11 cellular contexts compared by ENCODE assay signal in the genomic region with DNA sequence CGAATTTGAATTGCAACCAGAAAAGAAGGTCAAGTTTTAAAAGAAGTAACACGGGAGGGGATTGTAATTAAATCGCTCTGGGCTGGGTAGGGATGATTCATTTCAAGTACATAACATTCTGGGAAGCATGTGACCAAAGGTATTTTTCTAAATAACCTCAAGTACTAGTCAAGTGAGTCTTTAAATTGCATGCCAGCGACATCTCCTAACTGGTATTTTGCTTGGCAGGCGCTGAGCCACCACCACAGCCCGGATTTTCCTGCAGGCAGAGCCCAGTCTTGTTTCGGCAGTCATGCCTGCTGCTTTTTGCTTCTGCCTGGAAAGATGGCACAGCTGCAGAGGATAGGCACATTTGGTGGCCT. TPM values are rescaled to one million over a fixed set of nuclear protein-coding genes. Genes with fewer than 3 reads are reported as not detected.
DNase-seq lines count a peak whose midpoint lies in the region; ATAC-seq, FAIRE-seq and TF ChIP-seq lines count a peak whose summit lies in the region.
"Had no signal": no experiment of that assay in that cellular context is flagged by ENCODE, and none has a peak within 500 bp of the region (broad histone marks: within the 10 kb centered on the region; RNA-seq: fewer than 3 reads in every experiment).

No MANE protein-coding gene starts in this region.

- intact Hi-C loops in Calu3 (cut with micrococcal nuclease; ENCODE audit: unreplicated experiment): no loop called here
- intact Hi-C loops in Panc1 (cut with micrococcal nuclease; ENCODE audit: unreplicated experiment): no loop called here
- intact Hi-C loops in esophagus squamous epithelium (cut with DNase I): no loop called here
- intact Hi-C loops in pancreas (cut with DNase I): no loop called here

- H3K4me3 ChIP-seq in Panc1 (ENCODE audit: low read depth in 2 of 2, low read length in 2 of 2): peak overlapping the region; percentile 4 to 52
- H3K4me3 ChIP-seq in esophagus squamous epithelium: no peak overlapping the region
- no peak overlapping the region for H3K4me3 ChIP-seq in pancreas

- no peaks in the 10 kb centered on the region for H3K9me3 Mint-ChIP-seq in Calu3 (ENCODE audit: low read depth, unreplicated experiment)
- H3K9me3 Mint-ChIP-seq in mesothelial cell of epicardium: peaks cover 8% of the 10 kb centered on the region

- TF ChIP-seq CTCF in Calu3 (IDR thresholded peaks at IDR 0.05; ENCODE audit: unreplicated experiment) (no peak), Panc1 (IDR thresholded peaks at IDR 0.05) (no peak), esophagus squamous epithelium (IDR thresholded peaks at IDR 0.05) (no peak), pancreas (IDR thresholded peaks at IDR 0.05) (no peak), mesothelial cell of epicardium (IDR thresholded peaks at IDR 0.05; ENCODE audit: unreplicated experiment) (no peak)

- H3K9me3 ChIP-seq in Panc1 (ENCODE audit: control insufficient read depth, insufficient read depth, low read depth, low read length) (no peaks in the 10 kb centered on the region; the same call in 1 of the 2 replicates), esophagus squamous epithelium (no peaks in the 10 kb centered on the region), pancreas (no peaks in the 10 kb centered on the region)

- H3K27ac ChIP-seq in Panc1 (ENCODE audit: low read length) (peak overlapping the region; percentile 87), esophagus squamous epithelium (peak overlapping the region in 3 of 4 donors; percentile 17 to 45 (median 41)), pancreas (peak overlapping the region in 2 of 4 donors; percentile 9 to 46)

- FAIRE-seq in pancreas (lab: Jason Lieb, UNC): no peak
- FAIRE-seq: H1 had no signal

- H3K36me3 Mint-ChIP-seq in Calu3 (ENCODE audit: insufficient read depth, unreplicated experiment) (peaks cover 41% of the 10 kb centered on the region), mesothelial cell of epicardium (no peaks in the 10 kb centered on the region)

- H3K4me1 Mint-ChIP-seq in Calu3 (ENCODE audit: low read depth, unreplicated experiment): peaks cover 59% of the 10 kb centered on the region
- H3K4me1 Mint-ChIP-seq in mesothelial cell of epicardium: peaks cover 2% of the 10 kb centered on the region
- H3K4me1 Mint-ChIP-seq: activated B cell treated with CpG ODN at 0.5 μM for 24 hours had no signal

- no peaks in the 10 kb centered on the region for H3K27me3 ChIP-seq in Panc1 (ENCODE audit: control insufficient read depth, insufficient read depth, low read length)
- H3K27me3 ChIP-seq in esophagus squamous epithelium: no peaks in the 10 kb centered on the region
- no peaks in the 10 kb centered on the region for H3K27me3 ChIP-seq in pancreas

- H3K4me1 ChIP-seq in Panc1 (ENCODE audit: control insufficient read depth, insufficient read depth, low read length) (peaks cover 28% of the 10 kb centered on the region), esophagus squamous epithelium (peaks cover 0 to 19% (median 8%) of the 10 kb centered on the region in 3 donors), pancreas (peaks cover 0 to 2% (median 0%) of the 10 kb centered on the region in 3 donors)

- H3K4me3 Mint-ChIP-seq in Calu3 (ENCODE audit: low read depth, unreplicated experiment): peak overlapping the region; percentile 50
- no peak overlapping the region for H3K4me3 Mint-ChIP-seq in mesothelial cell of epicardium
- H3K4me3 Mint-ChIP-seq: activated B cell treated with CpG ODN at 0.5 μM for 24 hours had no signal

- DNase-seq in Calu3 (peak; percentile 75), Panc1 (ENCODE audit: low read depth, low spot score) (no peak), esophagus squamous epithelium (lab: John Stamatoyannopoulos, UW) (no peak), pancreas (no peak), mesothelial cell of epicardium (ENCODE audit: low spot score in 2 of 2, unreplicated experiment in 2 of 2) (no peak), NOMO-1 treated with DMSO at 0.1 percent for 48 hours (lab: John Stamatoyannopoulos, UW; ENCODE audit: unreplicated experiment) (no peak)
- DNase-seq in stimulated activated CD4-positive, alpha-beta T cell treated with anti-CD3 and anti-CD28 coated beads, Interleukin-2, amount 100 ng/mL, for 24 hours: no peak
- DNase-seq in stimulated activated naive CD4-positive, alpha-beta T cell treated with Interleukin-2 at 50 U/mL for 16 hours (lab: John Stamatoyannopoulos, UW): no peak
- DNase-seq: activated B cell treated with CpG ODN at 0.5 μM for 24 hours, cerebellar nuclear complex had no signal

- TF ChIP-seq POLR2A in esophagus squamous epithelium (IDR thresholded peaks at IDR 0.05): no peak

- H3K27me3 Mint-ChIP-seq in Calu3 (ENCODE audit: unreplicated experiment): no peaks in the 10 kb centered on the region
- H3K27me3 Mint-ChIP-seq in mesothelial cell of epicardium (ENCODE audit: low read depth): peaks cover 7% of the 10 kb centered on the region

- CTCF ChIA-PET in Calu3 (lab: Charles Lee) (no interaction called here), Panc1 (lab: Charles Lee) (no interaction called here)

- H3K27ac Mint-ChIP-seq in Calu3 (ENCODE audit: unreplicated experiment) (peak overlapping the region; percentile 95), mesothelial cell of epicardium (no peak overlapping the region)
- H3K27ac Mint-ChIP-seq: activated B cell treated with CpG ODN at 0.5 μM for 24 hours had no signal

- no peaks in the 10 kb centered on the region for H3K36me3 ChIP-seq in Panc1 (ENCODE audit: control insufficient read depth, insufficient read depth, low read length)
- H3K36me3 ChIP-seq in esophagus squamous epithelium: no peaks in the 10 kb centered on the region
- H3K36me3 ChIP-seq in pancreas: no peaks in the 10 kb centered on the region

- in situ Hi-C loops in Panc1 (cut with HindIII; ENCODE audit: low pct_unique_long_range_greater_than_20kb, low sequenced_read_pairs): no loop called here

- POLR2A ChIA-PET in Panc1 (lab: Charles Lee): no interaction called here

- ATAC-seq in Panc1 (peak; percentile 86), pancreas (peak in 3 of 4 donors; percentile 55 to 71 (median 63))

- WGBS in esophagus squamous epithelium, 2 donors: 30 to 34% methylated on average over 5 to 7 of the region's 7 CpGs
- 61 to 70% methylated on average over 7 of the region's 7 CpGs for WGBS in pancreas, 2 donors

- BruUV-seq in Calu3 (replicated peaks; lab: Mats Ljungman, UMichigan) (no TSS peak), Panc1 (replicated peaks; lab: Mats Ljungman, UMichigan) (no TSS peak)

RNA-seq across cellular contexts. Expression of gene NPAS2, which starts 33.7 kb away (rescaled TPM):
- 142 and 157 TPM in 2 replicates for total RNA-seq in Calu3 (2022)
- 72.8 TPM for total RNA-seq in Panc1 (2021; ENCODE audit: unreplicated experiment)
- polyA plus RNA-seq in Panc1 (2012; ENCODE audit: insufficient read length): 140 TPM
- 10 to 100 TPM; 29.1 to 64.2 (median 39.1) TPM for total RNA-seq in esophagus squamous epithelium
- total RNA-seq in pancreas: 10 to 100 TPM; 27.2 to 46.3 (median 32.7) TPM
- polyA plus RNA-seq in pancreas: 10 to 100 TPM; 20.6 to 35.3 TPM
- total RNA-seq in mesothelial cell of epicardium: 3.6 to 5.4 TPM (median 5.2 TPM) in 3 replicates
- total RNA-seq: activated B cell treated with CpG ODN at 0.5 μM for 24 hours had no signal

Comparison
In these comparisons a context has a peak if more than half of its experiments do, and no peak if none do; other contexts are left out.
1. H3K4me3 ChIP-seq: peak in Panc1 (2 of 2); none in esophagus squamous epithelium (0 of 4) and pancreas (0 of 4).